ENCODE assay signal across 7 cellular contexts in genomic region chr12:108854453-108855283, GRCh38. TPM values are rescaled to one million over a fixed set of nuclear protein-coding genes. Genes with fewer than 3 reads are reported as not detected.
A peak's percentile ranks its signal among the peaks of the same experiment; 100 is the strongest.
DNase-seq lines count a peak whose midpoint lies in the region; ATAC-seq and TF ChIP-seq lines count a peak whose summit lies in the region.

No MANE protein-coding gene starts in this region.

- TF ChIP-seq CTCF in HFF-Myc (IDR thresholded peaks at IDR 0.05; ENCODE audit: low read depth, low read length, missing control alignments) (no peak), WI38 (IDR thresholded peaks at IDR 0.05; ENCODE audit: low read depth, low read length) (no peak)

- DNase-seq in HFF-Myc (ENCODE audit: extremely low read depth, low read depth) = peak; percentile 85
- DNase-seq in Right ventricle myocardium superior = no peak
- DNase-seq in stimulated activated CD4-positive, alpha-beta T cell treated with anti-CD3 and anti-CD28 coated beads, Interleukin-4, amount 100 ng/mL, for 24 hours = no peak

- intact Hi-C loops in Right ventricle myocardium superior (cut with DNase I) = loop anchor here (5.0 kb wide), 1 partner anchor 37 kb away; no protein-coding TSS in a partner anchor

- H3K27ac ChIP-seq in skin epidermis = peak overlapping the region in 20 of 21 experiments; percentile 0 to 94 (median 67)

- peak overlapping the region; percentile 10; the same call in 1 of the 2 replicates for H3K4me3 ChIP-seq in HFF-Myc (replicated peaks; ENCODE audit: low read depth, low read length)
- peak overlapping the region; percentile 13; the same call in 1 of the 2 replicates for H3K4me3 ChIP-seq in WI38 (ENCODE audit: low read depth, low read length)
- no peak overlapping the region for H3K4me3 ChIP-seq in skin epidermis

- peak; percentile 16 for ATAC-seq in Right ventricle myocardium superior (ENCODE audit: poor library complexity)
- no peak for ATAC-seq in HG03442 (IDR thresholded peaks at IDR 0.05; ENCODE audit: unreplicated experiment)
- ATAC-seq in HG02938 (IDR thresholded peaks at IDR 0.05; ENCODE audit: unreplicated experiment) = no peak

RNA-seq across cellular contexts. Expression of gene SSH1, which starts 2.7 kb away (rescaled TPM):
- total RNA-seq in Right ventricle myocardium superior = 26.3 TPM

RNA-seq across cellular contexts. Expression of gene DAO, which starts 25.2 kb away (rescaled TPM):
- total RNA-seq in Right ventricle myocardium superior = not detected

Comparison
In these comparisons a context has a peak if more than half of its experiments do, and no peak if none do; other contexts are left out.
1. H3K4me3 ChIP-seq: peak in HFF-Myc (single experiment) and WI38 (single experiment); none in skin epidermis (0 of 7).